Comparison of ENCODE assay signal across 1 cellular context in the genomic region with DNA sequence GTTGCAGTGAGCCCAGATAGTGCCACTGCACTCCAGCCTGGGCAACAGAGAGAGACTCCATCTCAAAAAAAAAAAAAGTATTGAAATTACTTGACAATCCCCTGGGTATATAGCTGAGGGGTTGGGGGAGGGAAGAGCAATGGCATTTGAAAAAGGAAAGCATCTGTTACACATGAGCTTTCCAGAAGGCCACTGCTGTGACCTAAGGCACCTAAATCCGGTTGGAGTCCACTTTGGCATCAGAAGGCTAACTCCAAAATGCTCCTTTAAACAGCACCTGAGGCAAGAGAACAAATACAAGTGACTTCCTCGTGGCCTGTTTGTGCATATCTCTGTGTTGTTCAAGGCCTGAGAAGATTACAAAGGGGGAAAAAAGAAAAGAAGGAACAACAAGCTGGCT.
TF ChIP-seq lines count a peak whose summit lies in the region.

No MANE protein-coding gene starts in this region.

TF ChIP-seq in GM23338, 12 proteins besides CTCF, POLR2A, EP300 and RAD21 (continued from another document):
- TF ChIP-seq, protein P1, sequence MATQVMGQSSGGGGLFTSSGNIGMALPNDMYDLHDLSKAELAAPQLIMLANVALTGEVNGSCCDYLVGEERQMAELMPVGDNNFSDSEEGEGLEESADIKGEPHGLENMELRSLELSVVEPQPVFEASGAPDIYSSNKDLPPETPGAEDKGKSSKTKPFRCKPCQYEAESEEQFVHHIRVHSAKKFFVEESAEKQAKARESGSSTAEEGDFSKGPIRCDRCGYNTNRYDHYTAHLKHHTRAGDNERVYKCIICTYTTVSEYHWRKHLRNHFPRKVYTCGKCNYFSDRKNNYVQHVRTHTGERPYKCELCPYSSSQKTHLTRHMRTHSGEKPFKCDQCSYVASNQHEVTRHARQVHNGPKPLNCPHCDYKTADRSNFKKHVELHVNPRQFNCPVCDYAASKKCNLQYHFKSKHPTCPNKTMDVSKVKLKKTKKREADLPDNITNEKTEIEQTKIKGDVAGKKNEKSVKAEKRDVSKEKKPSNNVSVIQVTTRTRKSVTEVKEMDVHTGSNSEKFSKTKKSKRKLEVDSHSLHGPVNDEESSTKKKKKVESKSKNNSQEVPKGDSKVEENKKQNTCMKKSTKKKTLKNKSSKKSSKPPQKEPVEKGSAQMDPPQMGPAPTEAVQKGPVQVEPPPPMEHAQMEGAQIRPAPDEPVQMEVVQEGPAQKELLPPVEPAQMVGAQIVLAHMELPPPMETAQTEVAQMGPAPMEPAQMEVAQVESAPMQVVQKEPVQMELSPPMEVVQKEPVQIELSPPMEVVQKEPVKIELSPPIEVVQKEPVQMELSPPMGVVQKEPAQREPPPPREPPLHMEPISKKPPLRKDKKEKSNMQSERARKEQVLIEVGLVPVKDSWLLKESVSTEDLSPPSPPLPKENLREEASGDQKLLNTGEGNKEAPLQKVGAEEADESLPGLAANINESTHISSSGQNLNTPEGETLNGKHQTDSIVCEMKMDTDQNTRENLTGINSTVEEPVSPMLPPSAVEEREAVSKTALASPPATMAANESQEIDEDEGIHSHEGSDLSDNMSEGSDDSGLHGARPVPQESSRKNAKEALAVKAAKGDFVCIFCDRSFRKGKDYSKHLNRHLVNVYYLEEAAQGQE (IDR thresholded peaks at IDR 0.05; ENCODE audit: unreplicated experiment): no peak
- no peak for TF ChIP-seq NANOG (IDR thresholded peaks at IDR 0.05; ENCODE audit: borderline replicate concordance)
- TF ChIP-seq ZNF331 (CRISPR knock-in tag; IDR thresholded peaks at IDR 0.05; ENCODE audit: low read depth): no peak
- TF ChIP-seq ZNF462 (CRISPR knock-in tag; IDR thresholded peaks at IDR 0.05): no peak
